ENCODE assay signal across 8 cellular contexts in the genomic region with DNA sequence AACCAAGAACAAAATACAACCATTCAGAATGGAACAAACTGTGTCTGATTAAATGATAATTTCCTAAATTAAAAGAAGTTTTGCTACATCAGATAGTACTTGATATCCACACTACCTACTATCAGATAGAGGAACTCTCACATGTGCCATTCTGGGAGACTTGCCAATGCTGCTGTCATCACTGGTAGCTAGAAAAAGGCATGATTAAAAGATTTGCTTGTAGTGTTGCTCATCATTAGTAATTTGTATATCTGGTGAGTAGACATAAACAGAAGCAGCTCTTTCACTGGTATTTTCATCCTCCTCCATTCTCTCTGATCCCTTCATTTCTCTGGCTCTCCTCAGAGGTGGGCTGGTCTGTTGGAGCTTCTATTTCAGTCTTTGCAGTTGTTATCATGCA. TPM values are rescaled to one million over a fixed set of nuclear protein-coding genes. Genes with fewer than 3 reads are reported as not detected.
DNase-seq lines count a peak whose midpoint lies in the region; ATAC-seq and TF ChIP-seq lines count a peak whose summit lies in the region.

No MANE protein-coding gene starts in this region.

- H3K4me1 ChIP-seq in mucosa of descending colon (ENCODE audit: low read depth), result no peaks in the 10 kb centered on the region

- ATAC-seq in mucosa of descending colon (peak; percentile 34), HG02840 (IDR thresholded peaks at IDR 0.05; ENCODE audit: low FRiP score, unreplicated experiment) (no peak)

- H3K9me3 ChIP-seq in mucosa of descending colon (no peaks in the 10 kb centered on the region), WERI-Rb-1 (ENCODE audit: severe bottlenecking) (no peaks in the 10 kb centered on the region)

- H3K36me3 ChIP-seq in mucosa of descending colon (ENCODE audit: low read depth), result no peaks in the 10 kb centered on the region
- H3K36me3 ChIP-seq in WERI-Rb-1, result no peaks in the 10 kb centered on the region

- H3K27ac ChIP-seq in WERI-Rb-1, result no peak overlapping the region

- intact Hi-C loops in mucosa of descending colon (cut with DNase I, micrococcal nuclease), result no loop called here

- no peak overlapping the region for H3K4me3 ChIP-seq in mucosa of descending colon
- no peak overlapping the region for H3K4me3 ChIP-seq in WERI-Rb-1 (ENCODE audit: low read depth, low read length)

- no peaks in the 10 kb centered on the region for H3K27me3 ChIP-seq in WERI-Rb-1 (ENCODE audit: insufficient read depth, low read depth, severe bottlenecking)

- DNase-seq in CD1c-positive myeloid dendritic cell (ENCODE audit: extremely low spot score) (peak; percentile 84), LoVo (ENCODE audit: low spot score) (peak; percentile 15), astrocyte of the hippocampus (ENCODE audit: low read depth, low spot score) (peak; percentile 68), mucosa of descending colon (peak in 1 of 3 donors; percentile 60), NCI-H1436 treated with DMSO at 0.1 percent for 48 hours (lab: John Stamatoyannopoulos, UW) (no peak), cortex of kidney (lab: John Stamatoyannopoulos, UW) (no peak), WERI-Rb-1 (no peak)

- no peak for TF ChIP-seq CTCF in mucosa of descending colon (IDR thresholded peaks at IDR 0.05)
- TF ChIP-seq CTCF in WERI-Rb-1 (IDR thresholded peaks at IDR 0.05; ENCODE audit: low read depth, low read length), result no peak

RNA-seq across cellular contexts. Expression of a gene that starts 56.0 kb away (rescaled TPM):
- 10 to 100 TPM; 26.5 to 46.4 (median 27.2) TPM for total RNA-seq in mucosa of descending colon

Comparison
In these comparisons a context has a peak if more than half of its experiments do, and no peak if none do; other contexts are left out.
1. DNase-seq: peak in CD1c-positive myeloid dendritic cell (single experiment), LoVo (single experiment) and astrocyte of the hippocampus (single experiment); none in NCI-H1436 treated with DMSO at 0.1 percent for 48 hours (single experiment), cortex of kidney (single experiment) and WERI-Rb-1 (single experiment).